ENCODE assay signal across 25 cellular contexts in the genomic region with DNA sequence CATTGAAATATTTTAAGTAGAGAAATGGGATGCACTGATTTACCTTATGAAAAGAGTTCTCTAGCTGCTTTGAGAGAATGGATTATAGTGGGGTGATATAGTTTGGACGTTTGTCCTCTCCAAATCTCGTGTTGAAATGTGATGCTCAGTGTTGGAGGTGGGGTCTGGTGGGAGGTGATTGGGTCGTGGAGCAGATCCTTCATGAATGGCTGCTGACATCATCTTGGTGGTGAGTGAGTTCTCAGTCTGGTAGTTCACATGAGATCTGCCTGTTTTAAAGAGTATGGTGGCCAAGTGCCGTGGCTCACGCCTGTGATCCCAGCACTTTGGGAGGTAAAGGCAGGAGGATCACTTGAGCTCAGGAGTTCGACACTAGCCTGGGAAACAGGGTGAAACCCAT. TPM values are rescaled to one million over a fixed set of nuclear protein-coding genes. Genes with fewer than 3 reads are reported as not detected.
DNase-seq lines count a peak whose midpoint lies in the region; ATAC-seq, FAIRE-seq and TF ChIP-seq lines count a peak whose summit lies in the region.
"Had no signal": no experiment of that assay in that cellular context is flagged by ENCODE, and none has a peak within 500 bp of the region (broad histone marks: within the 10 kb centered on the region; RNA-seq: fewer than 3 reads in every experiment).

No MANE protein-coding gene starts in this region.

- no peak for ATAC-seq in HepG2
- no peak for ATAC-seq in right lobe of liver
- no peak for ATAC-seq in left lobe of liver
- no peak for ATAC-seq in upper lobe of right lung
- ATAC-seq: Right ventricle myocardium inferior had no signal

- WGBS in HepG2 (ENCODE audit: low lambda C conversion rate): 44% methylated on average over 6 of the region's 6 CpGs
- WGBS in right lobe of liver (ENCODE audit: insufficient coverage, low coverage, low lambda C conversion rate, missing lambda C conversion rate): 72% methylated on average over 6 of the region's 6 CpGs
- WGBS in esophagus muscularis mucosa: 81% methylated on average over 6 of the region's 6 CpGs
- 62 to 68% (median 65%) methylated on average over 6 of the region's 6 CpGs for WGBS in ovary, 3 donors

- POLR2A ChIA-PET in HepG2 (lab: Yijun Ruan, JAX): no interaction called here

- H3K27ac ChIP-seq in HepG2 (ENCODE audit: extremely low read length, insufficient read depth, low read length): peak overlapping the region; percentile 77
- no peak overlapping the region for H3K27ac ChIP-seq in right lobe of liver
- H3K27ac ChIP-seq in esophagus muscularis mucosa (replicated peaks in 1 of 4): no peak overlapping the region
- H3K27ac ChIP-seq in ovary: no peak overlapping the region
- H3K27ac ChIP-seq in upper lobe of right lung: no peak overlapping the region
- H3K27ac ChIP-seq: PC-9, SJSA1 had no signal

- intact Hi-C loops in HepG2 (cut with micrococcal nuclease; ENCODE audit: unreplicated experiment) (no loop called here), right lobe of liver (cut with DNase I) (no loop called here), esophagus muscularis mucosa (cut with DNase I) (no loop called here), ovary (cut with DNase I) (no loop called here), upper lobe of right lung (cut with DNase I) (no loop called here)

- no peak for FAIRE-seq in HepG2 (lab: Jason Lieb, UNC)
- FAIRE-seq: GM12892 had no signal

- in situ Hi-C loops in HepG2 (cut with HindIII; ENCODE audit: extremely low pct_ligation_motif_present, low pct_unique_long_range_greater_than_20kb): no loop called here

- H3K4me1 ChIP-seq in HepG2 (ENCODE audit: insufficient read depth, low read length): peaks cover 51% of the 10 kb centered on the region
- peaks cover 0 to 1% (median 0%) of the 10 kb centered on the region in 4 donors for H3K4me1 ChIP-seq in right lobe of liver
- H3K4me1 ChIP-seq in esophagus muscularis mucosa: peaks cover 0 to 18% (median 14%) of the 10 kb centered on the region in 4 donors
- no peaks in the 10 kb centered on the region for H3K4me1 ChIP-seq in ovary (ENCODE audit: insufficient read depth)
- no peaks in the 10 kb centered on the region for H3K4me1 ChIP-seq in upper lobe of right lung
- H3K4me1 ChIP-seq: BE2C, HAP-1, SJSA1 had no signal

- TF ChIP-seq RAD21 in HepG2 (CRISPR knock-in tag; IDR thresholded peaks at IDR 0.05): no peak

- no peak overlapping the region for H3K9ac ChIP-seq in HepG2 (ENCODE audit: insufficient read depth, low read depth, low read length)

- DNase-seq in HepG2 (ENCODE audit: low spot score) (no peak), right lobe of liver (no peak), esophagus muscularis mucosa (ENCODE audit: extremely low spot score) (peak; percentile 72), left lobe of liver (ENCODE audit: low spot score) (peak; percentile 4), ovary (no peak), upper lobe of right lung (no peak), foreskin fibroblast (no peak)
- DNase-seq in stimulated activated CD4-positive, alpha-beta T cell treated with anti-CD3 and anti-CD28 coated beads, Interleukin-2, amount 100 ng/mL, for 24 hours: no peak
- DNase-seq: 8988T; ACHN; BE2C; Calu3; CD8-positive, alpha-beta memory T cell; HFFc6; KBM-7; MG63; NCI-H2029; NCI-H446; NCI-H526; NK-92 treated with Interleukin-12 subunit alpha and Interleukin-12 subunit beta, amount 100 ng/mL, for 24 hours; PC-9 had no signal

- peak overlapping the region; percentile 48; the same call in 1 of the 2 replicates for H3K4me2 ChIP-seq in HepG2 (ENCODE audit: low read depth, low read length)
- H3K4me2 ChIP-seq: PC-9 had no signal

- BruUV-seq in HepG2 (replicated peaks; lab: Mats Ljungman, UMichigan): no TSS peak

- H3K36me3 ChIP-seq in HepG2 (replicated peaks in 1 of 2; ENCODE audit: control insufficient read depth in 1 of 2, insufficient read depth in 2 of 2, low read length in 2 of 2) (no peaks in the 10 kb centered on the region), right lobe of liver (no peaks in the 10 kb centered on the region), esophagus muscularis mucosa (no peaks in the 10 kb centered on the region), ovary (no peaks in the 10 kb centered on the region), upper lobe of right lung (no peaks in the 10 kb centered on the region)
- H3K36me3 ChIP-seq: BE2C, HAP-1, MG63, SJSA1 had no signal

- H2AFZ ChIP-seq in HepG2 (ENCODE audit: low read length): no peak overlapping the region
- H2AFZ ChIP-seq: PC-9 had no signal

- no peak for TF ChIP-seq POLR2A in HepG2 (IDR thresholded peaks at IDR 0.05; ENCODE audit: insufficient read depth in 1 of 2, low read depth in 2 of 2, low read length in 2 of 2)
- TF ChIP-seq POLR2A in right lobe of liver (IDR thresholded peaks at IDR 0.05): no peak
- no peak for TF ChIP-seq POLR2A in esophagus muscularis mucosa (IDR thresholded peaks at IDR 0.05; ENCODE audit: low read depth)
- no peak for TF ChIP-seq POLR2A in ovary (IDR thresholded peaks at IDR 0.05)

- no peaks in the 10 kb centered on the region for H3K79me2 ChIP-seq in HepG2 (ENCODE audit: insufficient read depth, low read length)

- CTCF ChIA-PET in HepG2 (lab: Yijun Ruan, JAX; ENCODE audit: low intra/inter-chr PET ratio, low total read pairs): no interaction called here

- TF ChIP-seq CTCF in HepG2 (CRISPR knock-in tag; IDR thresholded peaks at IDR 0.05) (no peak), right lobe of liver (IDR thresholded peaks at IDR 0.05) (no peak), esophagus muscularis mucosa (IDR thresholded peaks at IDR 0.05) (no peak), ovary (IDR thresholded peaks at IDR 0.05) (no peak), upper lobe of right lung (IDR thresholded peaks at IDR 0.05) (no peak), foreskin fibroblast (IDR thresholded peaks at IDR 0.05; ENCODE audit: low read depth, low read length) (no peak)

- no peaks in the 10 kb centered on the region for H3K27me3 ChIP-seq in HepG2 (ENCODE audit: control insufficient read depth in 1 of 2, insufficient read depth in 2 of 2, low read length in 2 of 2)
- no peaks in the 10 kb centered on the region for H3K27me3 ChIP-seq in right lobe of liver
- H3K27me3 ChIP-seq in esophagus muscularis mucosa: no peaks in the 10 kb centered on the region
- H3K27me3 ChIP-seq in ovary: no peaks in the 10 kb centered on the region
- H3K27me3 ChIP-seq in upper lobe of right lung: no peaks in the 10 kb centered on the region
- H3K27me3 ChIP-seq: BE2C had no signal

- TF ChIP-seq EP300 in HepG2 (IDR thresholded peaks at IDR 0.05; ENCODE audit: low read depth in 2 of 2, low read length in 2 of 2) (no peak), HepG2 (CRISPR knock-in tag; IDR thresholded peaks at IDR 0.05; ENCODE audit: borderline replicate concordance) (no peak), esophagus muscularis mucosa (IDR thresholded peaks at IDR 0.05) (no peak), ovary (IDR thresholded peaks at IDR 0.05) (no peak)

- no peak overlapping the region for H3K4me3 ChIP-seq in HepG2 (replicated peaks in 1 of 3; ENCODE audit: insufficient read depth in 1 of 3, low read depth in 2 of 3, low read length in 3 of 3)
- H3K4me3 ChIP-seq in right lobe of liver: no peak overlapping the region
- no peak overlapping the region for H3K4me3 ChIP-seq in esophagus muscularis mucosa
- H3K4me3 ChIP-seq in ovary: no peak overlapping the region
- H3K4me3 ChIP-seq in upper lobe of right lung: no peak overlapping the region
- H3K4me3 ChIP-seq in foreskin fibroblast (ENCODE audit: low read depth in 1 of 2, low read length in 2 of 2): no peak overlapping the region
- H3K4me3 ChIP-seq: HAP-1, MG63, PC-9, SJSA1 had no signal

- H3K9me3 ChIP-seq in HepG2 (ENCODE audit: low read length) (no peaks in the 10 kb centered on the region), right lobe of liver (no peaks in the 10 kb centered on the region), esophagus muscularis mucosa (peaks cover 0 to 7% (median 0%) of the 10 kb centered on the region in 4 donors), ovary (no peaks in the 10 kb centered on the region), upper lobe of right lung (no peaks in the 10 kb centered on the region)
- H3K9me3 ChIP-seq: BE2C, HAP-1, MG63, SJSA1 had no signal

- H4K20me1 ChIP-seq in HepG2 (ENCODE audit: insufficient read depth, low read length): no peaks in the 10 kb centered on the region

TF ChIP-seq in HepG2, 621 proteins besides CTCF, POLR2A, EP300 and RAD21:
- TF ChIP-seq ZNF747 (CRISPR knock-in tag; IDR thresholded peaks at IDR 0.05; ENCODE audit: borderline replicate concordance): 0 out of 2 replicates have a peak, but pooled peaks have one; percentile 1
- TF ChIP-seq RFXAP (CRISPR knock-in tag; IDR thresholded peaks at IDR 0.05; ENCODE audit: borderline replicate concordance): no peak

RNA-seq across cellular contexts. Expression of gene SH3RF3, which starts 58.7 kb away (rescaled TPM):
- total RNA-seq in HepG2 (2016; rRNA removed; fragmentation: Illumina TruSeq; extraction: Trizol): 0.04 TPM in 1 of 2 replicates, not detected in the other
- total RNA-seq in HepG2 (2016; cell fraction: cytosol; rRNA removed; fragmentation: Illumina TruSeq; extraction: Trizol; ENCODE audit: low read depth): not detected in 2 replicates
- 0.02 TPM in 1 of 2 replicates, not detected in the other for total RNA-seq in HepG2 (2016; cell fraction: insoluble cytoplasmic fraction; rRNA removed; fragmentation: Illumina TruSeq; extraction: Trizol)
- not detected in 2 replicates for total RNA-seq in HepG2 (2016; cell fraction: membrane; rRNA removed; fragmentation: Illumina TruSeq; extraction: Trizol)
- total RNA-seq in HepG2 (2016; cell fraction: nucleus; rRNA removed; fragmentation: Illumina TruSeq; extraction: Trizol): not detected in 2 replicates
- 0.01 TPM in 1 of 2 replicates, not detected in the other for polyA plus RNA-seq in HepG2 (2011; rRNA removed)
- polyA plus RNA-seq in HepG2 (2011; cell fraction: cytosol; rRNA removed): not detected in 2 replicates
- 0.02 TPM in 1 of 2 replicates, not detected in the other for polyA plus RNA-seq in HepG2 (2011; cell fraction: nucleus; rRNA removed)
- 0.03 and 0.05 TPM in 2 replicates for polyA plus RNA-seq in HepG2 (2012)
- not detected in 2 replicates for polyA plus RNA-seq in HepG2 (2016; cell fraction: cytosol; fragmentation: Illumina TruSeq; extraction: Trizol; ENCODE audit: low read depth)
- polyA plus RNA-seq in HepG2 (2016; cell fraction: insoluble cytoplasmic fraction; fragmentation: Illumina TruSeq; extraction: Trizol; ENCODE audit: low read depth): 0.03 TPM in 1 of 2 replicates, not detected in the other
- polyA plus RNA-seq in HepG2 (2016; cell fraction: membrane; fragmentation: Illumina TruSeq; extraction: Trizol; ENCODE audit: low read depth): not detected in 2 replicates
- polyA plus RNA-seq in HepG2 (2016; cell fraction: nucleus; fragmentation: Illumina TruSeq; extraction: Trizol; ENCODE audit: insufficient read depth, low read depth): not detected in 2 replicates
- 1.4 TPM in 1 of 2 replicates, not detected in the other for polyA minus RNA-seq in HepG2 (2011; rRNA and poly(A)+ RNA removed; ENCODE audit: low replicate concordance)
- polyA minus RNA-seq in HepG2 (2011; cell fraction: cytosol; rRNA and poly(A)+ RNA removed): not detected in 2 replicates
- 0.12 and 0.13 TPM in 2 replicates for polyA minus RNA-seq in HepG2 (2011; cell fraction: nucleus; rRNA and poly(A)+ RNA removed)
- 1 to 10 TPM in 4 of 6 experiments, under 1 TPM in 2; 0.68 to 1.6 (median 1.2) TPM for total RNA-seq in right lobe of liver
- total RNA-seq in esophagus muscularis mucosa: 10 to 100 TPM in 2 of 4 donors, 1 to 10 TPM in 2; 6.3 to 17.5 (median 11.3) TPM
- 1.1 TPM for total RNA-seq in left lobe of liver
- total RNA-seq in ovary: 10 to 100 TPM in 1 of 7 donors, 1 to 10 TPM in 6; 2.7 to 10.1 (median 5.2) TPM
- polyA plus RNA-seq in ovary: 1 to 10 TPM; 3.6 to 4.0 TPM
- total RNA-seq in upper lobe of right lung: 7.4 TPM

Comparison
In these comparisons a context has a peak if more than half of its experiments do, and no peak if none do; other contexts are left out.
1. DNase-seq: peak in esophagus muscularis mucosa (single experiment) and left lobe of liver (single experiment); none in HepG2 (single experiment), right lobe of liver (0 of 3), ovary (0 of 5), stimulated activated CD4-positive, alpha-beta T cell treated with anti-CD3 and anti-CD28 coated beads, Interleukin-2, amount 100 ng/mL, for 24 hours (0 of 2), upper lobe of right lung (single experiment) and foreskin fibroblast (0 of 2).